ENCODE assay signal across 8 cellular contexts in genomic region chr14:93941293-93941910, GRCh38. TPM values are rescaled to one million over a fixed set of nuclear protein-coding genes. Genes with fewer than 3 reads are reported as not detected.
DNase-seq lines count a peak whose midpoint lies in the region; ATAC-seq and TF ChIP-seq lines count a peak whose summit lies in the region.

No MANE protein-coding gene starts in this region.

- no peak for TF ChIP-seq CTCF in choroid plexus epithelial cell (conservative IDR thresholded peaks at IDR 0.05; ENCODE audit: low read depth, low read length)
- TF ChIP-seq CTCF in spleen (IDR thresholded peaks at IDR 0.05 in 8 of 11, conservative IDR thresholded peaks at IDR 0.05 in 3 of 11) = no peak
- TF ChIP-seq CTCF in GM10248 (IDR thresholded peaks at IDR 0.05; ENCODE audit: control extremely low read depth, extremely low read depth, low read depth, missing control alignments) = no peak
- no peak for TF ChIP-seq CTCF in GM13977 (IDR thresholded peaks at IDR 0.05; ENCODE audit: extremely low read depth, insufficient read depth, missing control alignments)

- 80 to 92% (median 88%) methylated on average over 15 to 16 of the region's 16 CpGs for whole genome bisulfite sequencing in spleen, 5 donors

- peaks cover 0 to 57% (median 3%) of the 10 kb centered on the region in 6 donors for H3K36me3 ChIP-seq in spleen

- intact Hi-C loops in spleen (cut with DNase I; ENCODE audit: low total_unique reads) = no loop called here

- in situ Hi-C loops in GM13977 (cut with MboI; ENCODE audit: low pct_unique_long_range_greater_than_20kb, low sequenced_read_pairs, unreplicated experiment) = loop anchor here (5.0 kb wide), 1 partner anchor 61 kb away; no protein-coding TSS in a partner anchor

- peak; percentile 59 for DNase-seq in NCI-H2029 (lab: John Stamatoyannopoulos, UW)
- no peak for DNase-seq in NCI-H2029 treated with DMSO at 0.1 percent for 48 hours (lab: John Stamatoyannopoulos, UW)
- peak; percentile 67 for DNase-seq in NCI-H345 treated with DMSO at 0.1 percent for 48 hours (lab: John Stamatoyannopoulos, UW; ENCODE audit: unreplicated experiment)
- DNase-seq in choroid plexus epithelial cell (ENCODE audit: low read depth) = peak; percentile 85
- DNase-seq in spleen = peak; percentile 76
- no peak for DNase-seq in GM10248 (ENCODE audit: extremely low spot score)
- no peak for DNase-seq in GM13977 (ENCODE audit: low spot score)

- ATAC-seq in HG02759 (IDR thresholded peaks at IDR 0.05; ENCODE audit: unreplicated experiment) = no peak

- CTCF ChIA-PET in GM10248 (lab: Yijun Ruan, JAX) = interaction anchor here (1.0 to 24.2 kb wide), 10 partner anchors 9 to 201 kb away, joined by 3 to 664 read pairs (median 24); partner anchors contain the start of genes ASB2, CCDC197 and OTUB2

- peaks cover 0 to 29% (median 10%) of the 10 kb centered on the region in 7 donors for H3K27me3 ChIP-seq in spleen (replicated peaks in 1 of 7)

- H3K4me1 ChIP-seq in spleen = peaks cover 0 to 22% (median 15%) of the 10 kb centered on the region in 6 donors

- no peak overlapping the region for H3K27ac ChIP-seq in spleen

- H3K9me3 ChIP-seq in spleen = no peaks in the 10 kb centered on the region

- POLR2A ChIA-PET in GM10248 (lab: Yijun Ruan, JAX) = interaction anchor here (1.1 to 1.3 kb wide), 2 partner anchors 51 to 57 kb away, joined by 3 to 5 read pairs; no protein-coding TSS in a partner anchor

- no peak for TF ChIP-seq POLR2A in spleen (IDR thresholded peaks at IDR 0.05)

- H3K4me3 ChIP-seq in choroid plexus epithelial cell (ENCODE audit: low read depth, low read length) = no peak overlapping the region
- no peak overlapping the region for H3K4me3 ChIP-seq in spleen

RNA-seq across cellular contexts. Expression of gene FAM181A, which starts 14.3 kb away (rescaled TPM):
- not detected for total RNA-seq in spleen
- not detected for polyA plus RNA-seq in spleen

RNA-seq across cellular contexts. Expression of gene ASB2, which starts 35.0 kb away (rescaled TPM):
- 10 to 100 TPM in 5 of 7 donors, 1 to 10 TPM in 2; 9.8 to 18.0 (median 13.5) TPM for total RNA-seq in spleen
- polyA plus RNA-seq in spleen = 1 to 10 TPM; 6.6 to 9.5 (median 6.9) TPM

RNA-seq across cellular contexts. Expression of gene CCDC197, which starts 55.7 kb away (rescaled TPM):
- total RNA-seq in spleen = not detected
- polyA plus RNA-seq in spleen = not detected

Comparison
In these comparisons a context has a peak if more than half of its experiments do, and no peak if none do; other contexts are left out.
1. DNase-seq: peak in NCI-H2029 (single experiment), NCI-H345 treated with DMSO at 0.1 percent for 48 hours (single experiment), choroid plexus epithelial cell (single experiment) and spleen (single experiment); none in NCI-H2029 treated with DMSO at 0.1 percent for 48 hours (single experiment), GM10248 (single experiment) and GM13977 (single experiment).